10 cellular contexts compared by ENCODE assay signal in genomic region chr1:212928323-212929281, GRCh38. TPM values are rescaled to one million over a fixed set of nuclear protein-coding genes. Genes with fewer than 3 reads are reported as not detected.
DNase-seq lines count a peak whose midpoint lies in the region; ATAC-seq, FAIRE-seq and TF ChIP-seq lines count a peak whose summit lies in the region.
"Had no signal": no experiment of that assay in that cellular context is flagged by ENCODE, and none has a peak within 500 bp of the region (broad histone marks: within the 10 kb centered on the region; RNA-seq: fewer than 3 reads in every experiment).

No MANE protein-coding gene starts in this region.

- no peak overlapping the region for H3K4me3 ChIP-seq in iPS DF 6.9 (ENCODE audit: low read length)
- H3K4me3 ChIP-seq in uterus, result no peak overlapping the region
- no peak overlapping the region for H3K4me3 ChIP-seq in MG63
- H3K4me3 ChIP-seq in ovary, result no peak overlapping the region
- H3K4me3 ChIP-seq: body of pancreas had no signal

- DNase-seq in GM12892 (ENCODE audit: insufficient read length) (no peak), iPS DF 6.9 (ENCODE audit: low read depth, low spot score) (no peak), uterus (no peak), MG63 (no peak), ovary (no peak)
- DNase-seq in activated CD4-positive, alpha-beta T cell treated with anti-CD3 and anti-CD28 coated beads, Interleukin-2, amount 50 U/mL, for 48 hours, result no peak
- DNase-seq: activated CD4-positive, CD25-positive, alpha-beta regulatory T cell; body of pancreas had no signal

- H3K27me3 ChIP-seq in iPS DF 6.9 (ENCODE audit: control insufficient read depth, insufficient read depth, low read length) (no peaks in the 10 kb centered on the region), uterus (no peaks in the 10 kb centered on the region), MG63 (no peaks in the 10 kb centered on the region), ovary (no peaks in the 10 kb centered on the region)
- H3K27me3 ChIP-seq: body of pancreas had no signal

- H3K4me1 ChIP-seq in iPS DF 6.9 (ENCODE audit: control insufficient read depth, insufficient read depth, low read length) (peaks cover 6% of the 10 kb centered on the region; the same call in 1 of the 2 replicates), uterus (peaks cover 0 to 3% of the 10 kb centered on the region in 2 donors), ovary (ENCODE audit: insufficient read depth) (no peaks in the 10 kb centered on the region)
- H3K4me1 ChIP-seq: body of pancreas had no signal

- ATAC-seq in GM21737 (IDR thresholded peaks at IDR 0.05; ENCODE audit: unreplicated experiment) (peak; percentile 82), HG03571 (IDR thresholded peaks at IDR 0.05; ENCODE audit: unreplicated experiment) (peak; percentile 56)
- ATAC-seq: body of pancreas had no signal

- WGBS in iPS DF 6.9 (ENCODE audit: insufficient coverage, insufficient read length), result no CpG with 5 or more reads among the region's 10 CpGs
- 55 to 73% (median 62%) methylated on average over 10 of the region's 10 CpGs for WGBS in ovary, 3 donors

- peak overlapping the region; percentile 3 for H3K27ac ChIP-seq in iPS DF 6.9 (ENCODE audit: low read length)
- H3K27ac ChIP-seq in uterus, result no peak overlapping the region
- no peak overlapping the region for H3K27ac ChIP-seq in ovary
- H3K27ac ChIP-seq: body of pancreas had no signal

- H3K9me3 ChIP-seq in iPS DF 6.9 (ENCODE audit: control insufficient read depth, insufficient read depth, low read length) (no peaks in the 10 kb centered on the region), uterus (no peaks in the 10 kb centered on the region), MG63 (no peaks in the 10 kb centered on the region; the same call in 1 of the 2 replicates), ovary (no peaks in the 10 kb centered on the region)
- H3K9me3 ChIP-seq: body of pancreas had no signal

- peak; percentile 86 for FAIRE-seq in GM12892 (lab: Jason Lieb, UNC)

- no peak for TF ChIP-seq EP300 in ovary (IDR thresholded peaks at IDR 0.05)

- TF ChIP-seq POLR2A in GM12892 (IDR thresholded peaks at IDR 0.05; ENCODE audit: low read depth, low read length) (no peak; the same call in 1 of the 2 replicates), uterus (IDR thresholded peaks at IDR 0.05) (no peak), ovary (IDR thresholded peaks at IDR 0.05) (no peak)

- intact Hi-C loops in uterus (cut with DNase I; ENCODE audit: low total_unique reads) (no loop called here), ovary (cut with DNase I) (no loop called here)

- TF ChIP-seq CTCF in uterus (IDR thresholded peaks at IDR 0.05) (no peak), ovary (IDR thresholded peaks at IDR 0.05) (no peak)

- H3K36me3 ChIP-seq in iPS DF 6.9 (ENCODE audit: control insufficient read depth, insufficient read depth, low read length), result no peaks in the 10 kb centered on the region
- no peaks in the 10 kb centered on the region for H3K36me3 ChIP-seq in uterus
- H3K36me3 ChIP-seq in MG63, result no peaks in the 10 kb centered on the region
- no peaks in the 10 kb centered on the region for H3K36me3 ChIP-seq in ovary

RNA-seq across cellular contexts. Expression of gene VASH2, which starts 21.7 kb away (rescaled TPM):
- 35.6 TPM for polyA plus RNA-seq in GM12892 (2012; ENCODE audit: missing spikeins)
- total RNA-seq in uterus (10 to 100 TPM in 1 of 4 donors, 1 to 10 TPM in 1, under 1 TPM in 2; under 0.01 to 17.2 (median 1.1) TPM), ovary (1 to 10 TPM in 3 of 7 donors, under 1 TPM in 4; 0.28 to 2.1 (median 0.83) TPM)
- total RNA-seq in MG63 (2014; rRNA removed; shearing (Covaris generic); ENCODE audit: low replicate concordance), result not detected in 2 replicates
- polyA plus RNA-seq in ovary, result 1 to 10 TPM in 1 of 2 donors, under 1 TPM in 1; 0.74 to 1.6 TPM
